Comparison of ENCODE assay signal across 27 cellular contexts in the genomic region with DNA sequence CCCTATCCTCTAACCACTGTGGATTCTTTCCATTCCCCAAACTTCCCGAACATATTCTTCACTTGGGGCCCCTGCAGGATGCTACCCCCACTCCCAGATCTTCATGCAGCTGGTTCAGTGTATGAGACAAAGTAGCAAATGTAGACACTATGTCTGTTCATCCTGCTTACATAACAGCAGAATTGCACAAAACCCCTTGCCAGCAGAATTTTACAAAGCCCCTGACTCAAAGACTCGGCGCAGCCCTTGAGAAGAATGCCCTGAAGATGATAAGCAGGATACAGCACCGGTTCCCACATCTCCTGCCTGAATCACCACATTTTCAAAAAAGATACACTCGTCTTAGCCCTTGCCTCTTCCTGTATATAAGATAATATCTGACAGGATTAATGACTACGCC.
"Had no signal": no experiment of that assay in that cellular context is flagged by ENCODE, and none has a peak within 500 bp of the region (broad histone marks: within the 10 kb centered on the region; RNA-seq: fewer than 3 reads in every experiment).

No MANE protein-coding gene starts in this region.

- H3K27ac ChIP-seq: ascending aorta, brain microvascular endothelial cell, colonic mucosa, dorsolateral prefrontal cortex, left ventricle myocardium inferior, neural progenitor cell, thoracic aorta, VCaP had no signal

- H3K27me3 Mint-ChIP-seq: effector memory CD8-positive, alpha-beta T cell; naive thymus-derived CD8-positive, alpha-beta T cell; progenitor cell of endocrine pancreas had no signal

- H3K4me3 Mint-ChIP-seq: activated T-cell treated with anti-CD3 and anti-CD28 coated beads, Interleukin-2, amount 50 U/mL, for 4 hours; effector memory CD8-positive, alpha-beta T cell; neural progenitor cell had no signal

- H3K27ac Mint-ChIP-seq: activated T-helper 2 cell treated with anti-CD3 and anti-CD28 coated beads, Interferon-gamma antibody, Interleukin-2, Interleukin-4, amounts not matched to agents 10 μg/mL and 5 μg/mL and 100 μg/mL, durations not matched to agents 14 hours and 24 hours and 36 hours; neural progenitor cell; progenitor cell of endocrine pancreas had no signal

- H3K4me2 ChIP-seq: neural progenitor cell had no signal

- H3K9me3 Mint-ChIP-seq: activated T-cell treated with anti-CD3 and anti-CD28 coated beads, Interleukin-2, amount 50 U/mL, for 4 hours; activated T-helper 2 cell treated with anti-CD3 and anti-CD28 coated beads, Interferon-gamma antibody, Interleukin-2, Interleukin-4, amounts not matched to agents 10 μg/mL and 5 μg/mL and 100 μg/mL, durations not matched to agents 14 hours and 24 hours and 36 hours; effector memory CD8-positive, alpha-beta T cell; naive thymus-derived CD8-positive, alpha-beta T cell had no signal

- H3K4me3 ChIP-seq: ascending aorta, colonic mucosa, dorsolateral prefrontal cortex, left ventricle myocardium inferior, neural progenitor cell, thoracic aorta had no signal

- H3K4me1 ChIP-seq: ascending aorta, colonic mucosa had no signal

- DNase-seq: activated CD4-positive, alpha-beta T cell treated with anti-CD3 and anti-CD28 coated beads, Interleukin-2, amount 50 U/mL, for 48 hours; activated CD4-positive, CD25-positive, alpha-beta regulatory T cell treated with anti-CD3 and anti-CD28 coated beads, Interleukin-2, amount 50 U/mL, for 72 hours; activated CD8-positive, alpha-beta memory T cell treated with anti-CD3 and anti-CD28 coated beads, Interleukin-2, amount 50 U/mL, for 48 hours; activated naive CD4-positive, alpha-beta T cell treated with Interleukin-2 at 50 U/mL for 16 hours; activated T-cell treated with anti-CD3 and anti-CD28 coated beads, Interleukin-2, amount 50 U/mL, for 4 hours; brain microvascular endothelial cell; caudate nucleus; colonic mucosa; dorsolateral prefrontal cortex; effector memory CD8-positive, alpha-beta T cell; foreskin melanocyte; hippocampal formation; kidney glomerular epithelial cell; left ventricle myocardium inferior; naive thymus-derived CD8-positive, alpha-beta T cell; retina; stimulated activated CD4-positive, alpha-beta T cell treated with anti-CD3 and anti-CD28 coated beads, Interleukin-2, amount 100 ng/mL, for 48 hours; stimulated activated CD8-positive, alpha-beta memory T cell treated with anti-CD3 and anti-CD28 coated beads, Interleukin-4, amount 100 ng/mL, for 48 hours; stimulated activated naive CD4-positive, alpha-beta T cell; T1000 had no signal

- ATAC-seq: effector memory CD8-positive, alpha-beta T cell; esophagus mucosa had no signal

- H3K36me3 ChIP-seq: ascending aorta, brain microvascular endothelial cell, colonic mucosa, neural progenitor cell, thoracic aorta had no signal

- H3K27me3 ChIP-seq: ascending aorta, brain microvascular endothelial cell, colonic mucosa, dorsolateral prefrontal cortex, neural progenitor cell had no signal

- H2AFZ ChIP-seq: neural progenitor cell had no signal
